ENCODE assay signal across 2 cellular contexts in the genomic region with DNA sequence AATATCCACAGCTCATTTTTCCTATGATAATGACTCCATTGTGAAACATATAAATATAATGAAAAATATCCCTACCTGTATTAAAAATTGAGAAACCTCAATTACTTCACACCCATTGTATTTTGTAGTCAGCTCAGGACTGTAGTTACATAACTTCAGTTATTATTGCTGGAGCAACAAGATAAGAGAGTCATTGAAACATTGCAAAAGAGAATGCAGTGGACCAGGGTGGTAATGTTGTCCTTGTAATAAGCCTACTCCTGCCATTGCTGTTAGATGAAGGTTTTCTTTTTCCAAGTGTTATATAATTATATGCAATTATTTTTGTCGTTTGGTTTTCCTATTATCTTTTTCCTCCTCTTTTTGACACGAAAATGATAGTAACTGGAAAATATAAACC.
TF ChIP-seq lines count a peak whose summit lies in the region.

No MANE protein-coding gene starts in this region.

TF ChIP-seq in SK-N-SH, 30 proteins besides CTCF, POLR2A, EP300 and RAD21:
- TF ChIP-seq, protein P1, sequence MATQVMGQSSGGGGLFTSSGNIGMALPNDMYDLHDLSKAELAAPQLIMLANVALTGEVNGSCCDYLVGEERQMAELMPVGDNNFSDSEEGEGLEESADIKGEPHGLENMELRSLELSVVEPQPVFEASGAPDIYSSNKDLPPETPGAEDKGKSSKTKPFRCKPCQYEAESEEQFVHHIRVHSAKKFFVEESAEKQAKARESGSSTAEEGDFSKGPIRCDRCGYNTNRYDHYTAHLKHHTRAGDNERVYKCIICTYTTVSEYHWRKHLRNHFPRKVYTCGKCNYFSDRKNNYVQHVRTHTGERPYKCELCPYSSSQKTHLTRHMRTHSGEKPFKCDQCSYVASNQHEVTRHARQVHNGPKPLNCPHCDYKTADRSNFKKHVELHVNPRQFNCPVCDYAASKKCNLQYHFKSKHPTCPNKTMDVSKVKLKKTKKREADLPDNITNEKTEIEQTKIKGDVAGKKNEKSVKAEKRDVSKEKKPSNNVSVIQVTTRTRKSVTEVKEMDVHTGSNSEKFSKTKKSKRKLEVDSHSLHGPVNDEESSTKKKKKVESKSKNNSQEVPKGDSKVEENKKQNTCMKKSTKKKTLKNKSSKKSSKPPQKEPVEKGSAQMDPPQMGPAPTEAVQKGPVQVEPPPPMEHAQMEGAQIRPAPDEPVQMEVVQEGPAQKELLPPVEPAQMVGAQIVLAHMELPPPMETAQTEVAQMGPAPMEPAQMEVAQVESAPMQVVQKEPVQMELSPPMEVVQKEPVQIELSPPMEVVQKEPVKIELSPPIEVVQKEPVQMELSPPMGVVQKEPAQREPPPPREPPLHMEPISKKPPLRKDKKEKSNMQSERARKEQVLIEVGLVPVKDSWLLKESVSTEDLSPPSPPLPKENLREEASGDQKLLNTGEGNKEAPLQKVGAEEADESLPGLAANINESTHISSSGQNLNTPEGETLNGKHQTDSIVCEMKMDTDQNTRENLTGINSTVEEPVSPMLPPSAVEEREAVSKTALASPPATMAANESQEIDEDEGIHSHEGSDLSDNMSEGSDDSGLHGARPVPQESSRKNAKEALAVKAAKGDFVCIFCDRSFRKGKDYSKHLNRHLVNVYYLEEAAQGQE (IDR thresholded peaks at IDR 0.05; ENCODE audit: low read depth, low read length), result no peak
- TF ChIP-seq CHD2 (IDR thresholded peaks at IDR 0.05; ENCODE audit: low read length, partially characterized antibody) (no peak), RXRA (IDR thresholded peaks at IDR 0.05; ENCODE audit: borderline replicate concordance, low read depth) (no peak), YY1 (IDR thresholded peaks at IDR 0.05; ENCODE audit: low read depth) (no peak), ZBTB33 (IDR thresholded peaks at IDR 0.05; ENCODE audit: borderline replicate concordance, low read depth) (no peak), POLR2AphosphoS5 (IDR thresholded peaks at IDR 0.05; ENCODE audit: low read depth, low read length) (no peak), TEAD4 (IDR thresholded peaks at IDR 0.05; ENCODE audit: borderline replicate concordance, insufficient read depth) (no peak), TAF1 (IDR thresholded peaks at IDR 0.05; ENCODE audit: borderline replicate concordance, low read depth, low read length) (no peak), GABPA (IDR thresholded peaks at IDR 0.05; ENCODE audit: low read depth) (no peak), GATA2 (CRISPR knock-in tag; IDR thresholded peaks at IDR 0.05) (no peak), NFIC (IDR thresholded peaks at IDR 0.05; ENCODE audit: borderline replicate concordance) (no peak), PBX3 (IDR thresholded peaks at IDR 0.05) (no peak), SMC3 (IDR thresholded peaks at IDR 0.05; ENCODE audit: low read depth, low read length) (no peak)

TF ChIP-seq in SK-N-SH treated with all-trans-retinoic acid at 6 μM for 48 hours, 23 proteins besides CTCF, POLR2A, EP300 and RAD21 (continued from another document):
- TF ChIP-seq PATZ1 (CRISPR knock-in tag; IDR thresholded peaks at IDR 0.05; ENCODE audit: borderline replicate concordance), result no peak
- TF ChIP-seq TOX (CRISPR knock-in tag; IDR thresholded peaks at IDR 0.05; ENCODE audit: borderline replicate concordance), result no peak
- TF ChIP-seq CSRNP3 (CRISPR knock-in tag; IDR thresholded peaks at IDR 0.05), result no peak
- TF ChIP-seq, protein P2, sequence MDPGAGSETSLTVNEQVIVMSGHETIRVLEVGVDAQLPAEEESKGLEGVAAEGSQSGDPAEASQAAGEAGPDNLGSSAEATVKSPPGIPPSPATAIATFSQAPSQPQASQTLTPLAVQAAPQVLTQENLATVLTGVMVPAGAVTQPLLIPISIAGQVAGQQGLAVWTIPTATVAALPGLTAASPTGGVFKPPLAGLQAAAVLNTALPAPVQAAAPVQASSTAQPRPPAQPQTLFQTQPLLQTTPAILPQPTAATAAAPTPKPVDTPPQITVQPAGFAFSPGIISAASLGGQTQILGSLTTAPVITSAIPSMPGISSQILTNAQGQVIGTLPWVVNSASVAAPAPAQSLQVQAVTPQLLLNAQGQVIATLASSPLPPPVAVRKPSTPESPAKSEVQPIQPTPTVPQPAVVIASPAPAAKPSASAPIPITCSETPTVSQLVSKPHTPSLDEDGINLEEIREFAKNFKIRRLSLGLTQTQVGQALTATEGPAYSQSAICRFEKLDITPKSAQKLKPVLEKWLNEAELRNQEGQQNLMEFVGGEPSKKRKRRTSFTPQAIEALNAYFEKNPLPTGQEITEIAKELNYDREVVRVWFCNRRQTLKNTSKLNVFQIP (CRISPR knock-in tag; IDR thresholded peaks at IDR 0.05; ENCODE audit: borderline replicate concordance, low read depth), result no peak
- no peak for TF ChIP-seq ARNTL (CRISPR knock-in tag; IDR thresholded peaks at IDR 0.05; ENCODE audit: borderline replicate concordance, low read depth)
- no peak for TF ChIP-seq ZNF8 (CRISPR knock-in tag; IDR thresholded peaks at IDR 0.05)
- TF ChIP-seq, protein P3, sequence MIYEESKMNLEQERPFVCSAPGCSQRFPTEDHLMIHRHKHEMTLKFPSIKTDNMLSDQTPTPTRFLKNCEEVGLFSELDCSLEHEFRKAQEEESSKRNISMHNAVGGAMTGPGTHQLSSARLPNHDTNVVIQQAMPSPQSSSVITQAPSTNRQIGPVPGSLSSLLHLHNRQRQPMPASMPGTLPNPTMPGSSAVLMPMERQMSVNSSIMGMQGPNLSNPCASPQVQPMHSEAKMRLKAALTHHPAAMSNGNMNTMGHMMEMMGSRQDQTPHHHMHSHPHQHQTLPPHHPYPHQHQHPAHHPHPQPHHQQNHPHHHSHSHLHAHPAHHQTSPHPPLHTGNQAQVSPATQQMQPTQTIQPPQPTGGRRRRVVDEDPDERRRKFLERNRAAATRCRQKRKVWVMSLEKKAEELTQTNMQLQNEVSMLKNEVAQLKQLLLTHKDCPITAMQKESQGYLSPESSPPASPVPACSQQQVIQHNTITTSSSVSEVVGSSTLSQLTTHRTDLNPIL (CRISPR knock-in tag; IDR thresholded peaks at IDR 0.05; ENCODE audit: low read depth), result no peak
- TF ChIP-seq ISL1 (CRISPR knock-in tag; IDR thresholded peaks at IDR 0.05), result no peak
- TF ChIP-seq ZNF70 (CRISPR knock-in tag; IDR thresholded peaks at IDR 0.05), result no peak
- TF ChIP-seq BACH2 (CRISPR knock-in tag; IDR thresholded peaks at IDR 0.05; ENCODE audit: borderline replicate concordance), result no peak
- TF ChIP-seq CSDC2 (CRISPR knock-in tag; IDR thresholded peaks at IDR 0.05), result no peak
- no peak for TF ChIP-seq ZFP3 (CRISPR knock-in tag; IDR thresholded peaks at IDR 0.05)
